Comparison of ENCODE assay signal across 1 cellular context in the genomic region with DNA sequence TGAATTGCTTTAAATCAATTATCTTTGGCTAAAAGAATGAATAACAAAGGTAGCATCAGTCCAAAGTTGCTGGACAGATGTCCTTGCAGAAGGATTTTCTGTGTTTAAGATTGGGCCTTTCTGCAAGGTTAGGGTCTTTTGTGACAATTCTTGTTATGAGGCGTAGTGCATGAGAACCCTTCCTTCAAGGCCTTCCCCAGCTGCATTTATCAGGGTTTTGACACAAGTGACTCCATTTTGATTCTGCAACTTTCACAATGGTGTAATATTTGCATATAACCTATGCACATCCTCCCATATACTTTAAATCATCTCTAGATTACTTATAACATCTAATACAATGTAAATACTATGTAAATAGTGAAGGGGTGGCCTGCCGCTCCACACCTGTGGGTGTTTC.
TF ChIP-seq lines count a peak whose summit lies in the region.

No MANE protein-coding gene starts in this region.

TF ChIP-seq in K562, 482 proteins besides CTCF, POLR2A, EP300 and RAD21 (continues in another document):
- TF ChIP-seq, protein P1, sequence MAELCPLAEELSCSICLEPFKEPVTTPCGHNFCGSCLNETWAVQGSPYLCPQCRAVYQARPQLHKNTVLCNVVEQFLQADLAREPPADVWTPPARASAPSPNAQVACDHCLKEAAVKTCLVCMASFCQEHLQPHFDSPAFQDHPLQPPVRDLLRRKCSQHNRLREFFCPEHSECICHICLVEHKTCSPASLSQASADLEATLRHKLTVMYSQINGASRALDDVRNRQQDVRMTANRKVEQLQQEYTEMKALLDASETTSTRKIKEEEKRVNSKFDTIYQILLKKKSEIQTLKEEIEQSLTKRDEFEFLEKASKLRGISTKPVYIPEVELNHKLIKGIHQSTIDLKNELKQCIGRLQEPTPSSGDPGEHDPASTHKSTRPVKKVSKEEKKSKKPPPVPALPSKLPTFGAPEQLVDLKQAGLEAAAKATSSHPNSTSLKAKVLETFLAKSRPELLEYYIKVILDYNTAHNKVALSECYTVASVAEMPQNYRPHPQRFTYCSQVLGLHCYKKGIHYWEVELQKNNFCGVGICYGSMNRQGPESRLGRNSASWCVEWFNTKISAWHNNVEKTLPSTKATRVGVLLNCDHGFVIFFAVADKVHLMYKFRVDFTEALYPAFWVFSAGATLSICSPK (IDR thresholded peaks at IDR 0.05; ENCODE audit: borderline replicate concordance): no peak
- no peak for TF ChIP-seq NFATC3 (IDR thresholded peaks at IDR 0.05)
- TF ChIP-seq, protein P2, sequence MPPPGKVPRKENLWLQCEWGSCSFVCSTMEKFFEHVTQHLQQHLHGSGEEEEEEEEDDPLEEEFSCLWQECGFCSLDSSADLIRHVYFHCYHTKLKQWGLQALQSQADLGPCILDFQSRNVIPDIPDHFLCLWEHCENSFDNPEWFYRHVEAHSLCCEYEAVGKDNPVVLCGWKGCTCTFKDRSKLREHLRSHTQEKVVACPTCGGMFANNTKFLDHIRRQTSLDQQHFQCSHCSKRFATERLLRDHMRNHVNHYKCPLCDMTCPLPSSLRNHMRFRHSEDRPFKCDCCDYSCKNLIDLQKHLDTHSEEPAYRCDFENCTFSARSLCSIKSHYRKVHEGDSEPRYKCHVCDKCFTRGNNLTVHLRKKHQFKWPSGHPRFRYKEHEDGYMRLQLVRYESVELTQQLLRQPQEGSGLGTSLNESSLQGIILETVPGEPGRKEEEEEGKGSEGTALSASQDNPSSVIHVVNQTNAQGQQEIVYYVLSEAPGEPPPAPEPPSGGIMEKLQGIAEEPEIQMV (tag; conservative IDR thresholded peaks at IDR 0.05; ENCODE audit: low read depth): peak; percentile 70; the same call in 1 of the 2 replicates
- TF ChIP-seq CHD2 (IDR thresholded peaks at IDR 0.05; ENCODE audit: low read depth, low read length): no peak
- TF ChIP-seq, protein P3, sequence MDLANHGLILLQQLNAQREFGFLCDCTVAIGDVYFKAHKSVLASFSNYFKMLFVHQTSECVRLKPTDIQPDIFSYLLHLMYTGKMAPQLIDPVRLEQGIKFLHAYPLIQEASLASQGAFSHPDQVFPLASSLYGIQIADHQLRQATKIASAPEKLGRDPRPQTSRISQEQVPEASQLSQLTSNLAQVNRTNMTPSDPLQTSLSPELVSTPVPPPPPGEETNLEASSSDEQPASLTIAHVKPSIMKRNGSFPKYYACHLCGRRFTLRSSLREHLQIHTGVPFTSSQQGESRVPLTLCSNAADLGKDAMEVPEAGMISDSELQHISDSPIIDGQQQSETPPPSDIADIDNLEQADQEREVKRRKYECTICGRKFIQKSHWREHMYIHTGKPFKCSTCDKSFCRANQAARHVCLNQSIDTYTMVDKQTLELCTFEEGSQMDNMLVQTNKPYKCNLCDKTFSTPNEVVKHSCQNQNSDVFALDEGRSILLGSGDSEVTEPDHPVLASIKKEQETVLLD (IDR thresholded peaks at IDR 0.05): no peak
- TF ChIP-seq, protein P4, sequence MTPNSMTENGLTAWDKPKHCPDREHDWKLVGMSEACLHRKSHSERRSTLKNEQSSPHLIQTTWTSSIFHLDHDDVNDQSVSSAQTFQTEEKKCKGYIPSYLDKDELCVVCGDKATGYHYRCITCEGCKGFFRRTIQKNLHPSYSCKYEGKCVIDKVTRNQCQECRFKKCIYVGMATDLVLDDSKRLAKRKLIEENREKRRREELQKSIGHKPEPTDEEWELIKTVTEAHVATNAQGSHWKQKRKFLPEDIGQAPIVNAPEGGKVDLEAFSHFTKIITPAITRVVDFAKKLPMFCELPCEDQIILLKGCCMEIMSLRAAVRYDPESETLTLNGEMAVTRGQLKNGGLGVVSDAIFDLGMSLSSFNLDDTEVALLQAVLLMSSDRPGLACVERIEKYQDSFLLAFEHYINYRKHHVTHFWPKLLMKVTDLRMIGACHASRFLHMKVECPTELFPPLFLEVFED (CRISPR knock-in tag; conservative IDR thresholded peaks at IDR 0.05): no peak
- TF ChIP-seq ZNF668 (CRISPR knock-in tag; IDR thresholded peaks at IDR 0.05): 0 out of 2 replicates have a peak, but pooled peaks have one; percentile 33
- TF ChIP-seq, protein P5, sequence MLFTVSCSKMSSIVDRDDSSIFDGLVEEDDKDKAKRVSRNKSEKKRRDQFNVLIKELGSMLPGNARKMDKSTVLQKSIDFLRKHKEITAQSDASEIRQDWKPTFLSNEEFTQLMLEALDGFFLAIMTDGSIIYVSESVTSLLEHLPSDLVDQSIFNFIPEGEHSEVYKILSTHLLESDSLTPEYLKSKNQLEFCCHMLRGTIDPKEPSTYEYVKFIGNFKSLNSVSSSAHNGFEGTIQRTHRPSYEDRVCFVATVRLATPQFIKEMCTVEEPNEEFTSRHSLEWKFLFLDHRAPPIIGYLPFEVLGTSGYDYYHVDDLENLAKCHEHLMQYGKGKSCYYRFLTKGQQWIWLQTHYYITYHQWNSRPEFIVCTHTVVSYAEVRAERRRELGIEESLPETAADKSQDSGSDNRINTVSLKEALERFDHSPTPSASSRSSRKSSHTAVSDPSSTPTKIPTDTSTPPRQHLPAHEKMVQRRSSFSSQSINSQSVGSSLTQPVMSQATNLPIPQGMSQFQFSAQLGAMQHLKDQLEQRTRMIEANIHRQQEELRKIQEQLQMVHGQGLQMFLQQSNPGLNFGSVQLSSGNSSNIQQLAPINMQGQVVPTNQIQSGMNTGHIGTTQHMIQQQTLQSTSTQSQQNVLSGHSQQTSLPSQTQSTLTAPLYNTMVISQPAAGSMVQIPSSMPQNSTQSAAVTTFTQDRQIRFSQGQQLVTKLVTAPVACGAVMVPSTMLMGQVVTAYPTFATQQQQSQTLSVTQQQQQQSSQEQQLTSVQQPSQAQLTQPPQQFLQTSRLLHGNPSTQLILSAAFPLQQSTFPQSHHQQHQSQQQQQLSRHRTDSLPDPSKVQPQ (CRISPR knock-in tag; IDR thresholded peaks at IDR 0.05; ENCODE audit: borderline replicate concordance): no peak
- no peak for TF ChIP-seq MCM2 (IDR thresholded peaks at IDR 0.05; ENCODE audit: low read depth)
- no peak for TF ChIP-seq SP1 (CRISPR knock-in tag; IDR thresholded peaks at IDR 0.05)
- TF ChIP-seq, protein P6, sequence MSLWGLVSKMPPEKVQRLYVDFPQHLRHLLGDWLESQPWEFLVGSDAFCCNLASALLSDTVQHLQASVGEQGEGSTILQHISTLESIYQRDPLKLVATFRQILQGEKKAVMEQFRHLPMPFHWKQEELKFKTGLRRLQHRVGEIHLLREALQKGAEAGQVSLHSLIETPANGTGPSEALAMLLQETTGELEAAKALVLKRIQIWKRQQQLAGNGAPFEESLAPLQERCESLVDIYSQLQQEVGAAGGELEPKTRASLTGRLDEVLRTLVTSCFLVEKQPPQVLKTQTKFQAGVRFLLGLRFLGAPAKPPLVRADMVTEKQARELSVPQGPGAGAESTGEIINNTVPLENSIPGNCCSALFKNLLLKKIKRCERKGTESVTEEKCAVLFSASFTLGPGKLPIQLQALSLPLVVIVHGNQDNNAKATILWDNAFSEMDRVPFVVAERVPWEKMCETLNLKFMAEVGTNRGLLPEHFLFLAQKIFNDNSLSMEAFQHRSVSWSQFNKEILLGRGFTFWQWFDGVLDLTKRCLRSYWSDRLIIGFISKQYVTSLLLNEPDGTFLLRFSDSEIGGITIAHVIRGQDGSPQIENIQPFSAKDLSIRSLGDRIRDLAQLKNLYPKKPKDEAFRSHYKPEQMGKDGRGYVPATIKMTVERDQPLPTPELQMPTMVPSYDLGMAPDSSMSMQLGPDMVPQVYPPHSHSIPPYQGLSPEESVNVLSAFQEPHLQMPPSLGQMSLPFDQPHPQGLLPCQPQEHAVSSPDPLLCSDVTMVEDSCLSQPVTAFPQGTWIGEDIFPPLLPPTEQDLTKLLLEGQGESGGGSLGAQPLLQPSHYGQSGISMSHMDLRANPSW (CRISPR knock-in tag; IDR thresholded peaks at IDR 0.05): no peak
- 0 out of 2 replicates have a peak, but pooled peaks have one; percentile 55 for TF ChIP-seq ZNF41 (CRISPR knock-in tag; conservative IDR thresholded peaks at IDR 0.05)
- TF ChIP-seq ZFX (CRISPR knock-in tag; IDR thresholded peaks at IDR 0.05): no peak
- TF ChIP-seq, protein P7, sequence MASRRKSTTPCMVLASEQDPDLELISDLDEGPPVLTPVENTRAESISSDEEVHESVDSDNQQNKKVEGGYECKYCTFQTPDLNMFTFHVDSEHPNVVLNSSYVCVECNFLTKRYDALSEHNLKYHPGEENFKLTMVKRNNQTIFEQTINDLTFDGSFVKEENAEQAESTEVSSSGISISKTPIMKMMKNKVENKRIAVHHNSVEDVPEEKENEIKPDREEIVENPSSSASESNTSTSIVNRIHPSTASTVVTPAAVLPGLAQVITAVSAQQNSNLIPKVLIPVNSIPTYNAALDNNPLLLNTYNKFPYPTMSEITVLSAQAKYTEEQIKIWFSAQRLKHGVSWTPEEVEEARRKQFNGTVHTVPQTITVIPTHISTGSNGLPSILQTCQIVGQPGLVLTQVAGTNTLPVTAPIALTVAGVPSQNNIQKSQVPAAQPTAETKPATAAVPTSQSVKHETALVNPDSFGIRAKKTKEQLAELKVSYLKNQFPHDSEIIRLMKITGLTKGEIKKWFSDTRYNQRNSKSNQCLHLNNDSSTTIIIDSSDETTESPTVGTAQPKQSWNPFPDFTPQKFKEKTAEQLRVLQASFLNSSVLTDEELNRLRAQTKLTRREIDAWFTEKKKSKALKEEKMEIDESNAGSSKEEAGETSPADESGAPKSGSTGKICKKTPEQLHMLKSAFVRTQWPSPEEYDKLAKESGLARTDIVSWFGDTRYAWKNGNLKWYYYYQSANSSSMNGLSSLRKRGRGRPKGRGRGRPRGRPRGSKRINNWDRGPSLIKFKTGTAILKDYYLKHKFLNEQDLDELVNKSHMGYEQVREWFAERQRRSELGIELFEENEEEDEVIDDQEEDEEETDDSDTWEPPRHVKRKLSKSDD (conservative IDR thresholded peaks at IDR 0.05; ENCODE audit: low read length): no peak
- TF ChIP-seq ZNF431 (CRISPR knock-in tag; IDR thresholded peaks at IDR 0.05): no peak
- TF ChIP-seq TBP (optimal IDR thresholded peaks at IDR 0.05; ENCODE audit: low read depth, low read length): no peak
- 0 out of 4 replicates have a peak, but pooled peaks of 1 of the 2 experiments have one; percentile 22 for TF ChIP-seq MAZ (CRISPR knock-in tag; conservative IDR thresholded peaks at IDR 0.05 in 1 of 2, IDR thresholded peaks at IDR 0.05 in 1 of 2)
- no peak for TF ChIP-seq ZNF644 (tag; IDR thresholded peaks at IDR 0.05; ENCODE audit: low read depth)
- TF ChIP-seq NCOA6 (IDR thresholded peaks at IDR 0.05): no peak
- TF ChIP-seq TAF15 (IDR thresholded peaks at IDR 0.05; ENCODE audit: low read depth, low read length): no peak
- no peak for TF ChIP-seq ZEB2 (IDR thresholded peaks at IDR 0.05)
- no peak for TF ChIP-seq PCBP1 (IDR thresholded peaks at IDR 0.05; ENCODE audit: low read depth, low read length, poor library complexity, severe bottlenecking)
- no peak for TF ChIP-seq ZNF3 (CRISPR knock-in tag; IDR thresholded peaks at IDR 0.05)
- TF ChIP-seq, protein P8, sequence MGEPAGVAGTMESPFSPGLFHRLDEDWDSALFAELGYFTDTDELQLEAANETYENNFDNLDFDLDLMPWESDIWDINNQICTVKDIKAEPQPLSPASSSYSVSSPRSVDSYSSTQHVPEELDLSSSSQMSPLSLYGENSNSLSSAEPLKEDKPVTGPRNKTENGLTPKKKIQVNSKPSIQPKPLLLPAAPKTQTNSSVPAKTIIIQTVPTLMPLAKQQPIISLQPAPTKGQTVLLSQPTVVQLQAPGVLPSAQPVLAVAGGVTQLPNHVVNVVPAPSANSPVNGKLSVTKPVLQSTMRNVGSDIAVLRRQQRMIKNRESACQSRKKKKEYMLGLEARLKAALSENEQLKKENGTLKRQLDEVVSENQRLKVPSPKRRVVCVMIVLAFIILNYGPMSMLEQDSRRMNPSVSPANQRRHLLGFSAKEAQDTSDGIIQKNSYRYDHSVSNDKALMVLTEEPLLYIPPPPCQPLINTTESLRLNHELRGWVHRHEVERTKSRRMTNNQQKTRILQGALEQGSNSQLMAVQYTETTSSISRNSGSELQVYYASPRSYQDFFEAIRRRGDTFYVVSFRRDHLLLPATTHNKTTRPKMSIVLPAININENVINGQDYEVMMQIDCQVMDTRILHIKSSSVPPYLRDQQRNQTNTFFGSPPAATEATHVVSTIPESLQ (CRISPR knock-in tag; IDR thresholded peaks at IDR 0.05): no peak
- 0 out of 4 replicates have a peak, but pooled peaks of 1 of the 2 experiments have one; percentile 44 for TF ChIP-seq TEAD1 (CRISPR knock-in tag; IDR thresholded peaks at IDR 0.05)
- no peak for TF ChIP-seq SPI1 (IDR thresholded peaks at IDR 0.05; ENCODE audit: borderline replicate concordance, low read depth, low read length)
- no peak for TF ChIP-seq ETV5 (CRISPR knock-in tag; IDR thresholded peaks at IDR 0.05; ENCODE audit: low read depth)
- no peak for TF ChIP-seq HNRNPL (IDR thresholded peaks at IDR 0.05; ENCODE audit: low read depth, low read length)
- TF ChIP-seq HEY1 (CRISPR knock-in tag; IDR thresholded peaks at IDR 0.05; ENCODE audit: borderline replicate concordance): no peak
- no peak for TF ChIP-seq ERF (CRISPR knock-in tag; IDR thresholded peaks at IDR 0.05)
- TF ChIP-seq RBM34 (IDR thresholded peaks at IDR 0.05; ENCODE audit: borderline replicate concordance, insufficient read depth, low read length): no peak
- TF ChIP-seq PML (IDR thresholded peaks at IDR 0.05; ENCODE audit: low read length): no peak
- no peak for TF ChIP-seq ZNF347 (CRISPR knock-in tag; IDR thresholded peaks at IDR 0.05; ENCODE audit: low read depth)
- TF ChIP-seq, protein P9, sequence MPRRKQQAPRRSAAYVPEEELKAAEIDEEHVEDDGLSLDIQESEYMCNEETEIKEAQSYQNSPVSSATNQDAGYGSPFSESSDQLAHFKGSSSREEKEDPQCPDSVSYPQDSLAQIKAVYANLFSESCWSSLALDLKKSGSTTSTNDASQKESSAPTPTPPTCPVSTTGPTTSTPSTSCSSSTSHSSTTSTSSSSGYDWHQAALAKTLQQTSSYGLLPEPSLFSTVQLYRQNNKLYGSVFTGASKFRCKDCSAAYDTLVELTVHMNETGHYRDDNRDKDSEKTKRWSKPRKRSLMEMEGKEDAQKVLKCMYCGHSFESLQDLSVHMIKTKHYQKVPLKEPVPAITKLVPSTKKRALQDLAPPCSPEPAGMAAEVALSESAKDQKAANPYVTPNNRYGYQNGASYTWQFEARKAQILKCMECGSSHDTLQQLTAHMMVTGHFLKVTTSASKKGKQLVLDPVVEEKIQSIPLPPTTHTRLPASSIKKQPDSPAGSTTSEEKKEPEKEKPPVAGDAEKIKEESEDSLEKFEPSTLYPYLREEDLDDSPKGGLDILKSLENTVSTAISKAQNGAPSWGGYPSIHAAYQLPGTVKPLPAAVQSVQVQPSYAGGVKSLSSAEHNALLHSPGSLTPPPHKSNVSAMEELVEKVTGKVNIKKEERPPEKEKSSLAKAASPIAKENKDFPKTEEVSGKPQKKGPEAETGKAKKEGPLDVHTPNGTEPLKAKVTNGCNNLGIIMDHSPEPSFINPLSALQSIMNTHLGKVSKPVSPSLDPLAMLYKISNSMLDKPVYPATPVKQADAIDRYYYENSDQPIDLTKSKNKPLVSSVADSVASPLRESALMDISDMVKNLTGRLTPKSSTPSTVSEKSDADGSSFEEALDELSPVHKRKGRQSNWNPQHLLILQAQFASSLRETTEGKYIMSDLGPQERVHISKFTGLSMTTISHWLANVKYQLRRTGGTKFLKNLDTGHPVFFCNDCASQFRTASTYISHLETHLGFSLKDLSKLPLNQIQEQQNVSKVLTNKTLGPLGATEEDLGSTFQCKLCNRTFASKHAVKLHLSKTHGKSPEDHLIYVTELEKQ (CRISPR knock-in tag; IDR thresholded peaks at IDR 0.05): 0 out of 2 replicates have a peak, but pooled peaks have one; percentile 28
- TF ChIP-seq CEBPG (CRISPR knock-in tag; IDR thresholded peaks at IDR 0.05): no peak
- no peak for TF ChIP-seq CEBPG (tag; conservative IDR thresholded peaks at IDR 0.05 in 1 of 2, IDR thresholded peaks at IDR 0.05 in 1 of 2)
- TF ChIP-seq, protein P10, sequence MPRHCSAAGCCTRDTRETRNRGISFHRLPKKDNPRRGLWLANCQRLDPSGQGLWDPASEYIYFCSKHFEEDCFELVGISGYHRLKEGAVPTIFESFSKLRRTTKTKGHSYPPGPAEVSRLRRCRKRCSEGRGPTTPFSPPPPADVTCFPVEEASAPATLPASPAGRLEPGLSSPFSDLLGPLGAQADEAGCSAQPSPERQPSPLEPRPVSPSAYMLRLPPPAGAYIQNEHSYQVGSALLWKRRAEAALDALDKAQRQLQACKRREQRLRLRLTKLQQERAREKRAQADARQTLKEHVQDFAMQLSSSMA (CRISPR knock-in tag; IDR thresholded peaks at IDR 0.05): no peak
